In the genomic region with DNA sequence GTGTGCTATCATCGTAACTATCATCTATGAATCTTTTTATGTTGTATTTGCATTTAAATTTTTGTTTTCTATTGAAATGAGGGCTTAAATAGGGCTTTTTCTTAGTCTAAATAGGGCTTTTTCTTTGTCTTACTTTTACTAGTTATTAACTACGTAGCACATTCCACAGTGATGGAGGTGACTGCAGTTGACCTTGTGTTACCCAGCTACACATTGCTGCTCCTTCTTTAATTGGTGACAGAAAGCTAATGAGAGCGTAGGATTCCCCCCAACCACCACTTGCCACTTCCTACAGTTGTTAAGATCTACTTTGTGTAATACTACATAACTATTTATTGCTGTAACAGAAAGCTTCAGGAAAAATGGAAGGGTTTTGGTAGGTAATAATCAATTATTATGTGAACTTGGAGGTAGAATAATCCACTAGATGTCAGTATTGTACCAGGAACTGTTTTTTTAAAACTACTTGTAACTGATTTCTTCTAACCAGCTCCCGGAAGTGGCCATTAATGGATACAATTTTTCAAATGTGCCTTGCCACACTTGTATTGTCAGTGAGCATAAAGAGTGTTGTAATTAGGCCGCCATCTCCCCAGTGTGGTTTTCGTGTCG, we compare ENCODE assay signal across 9 cellular contexts. TPM values are rescaled to one million over a fixed set of nuclear protein-coding genes. Genes with fewer than 3 reads are reported as not detected.
DNase-seq lines count a peak whose midpoint lies in the region; ATAC-seq and TF ChIP-seq lines count a peak whose summit lies in the region.
"Had no signal": no experiment of that assay in that cellular context is flagged by ENCODE, and none has a peak within 500 bp of the region (broad histone marks: within the 10 kb centered on the region; RNA-seq: fewer than 3 reads in every experiment).

No MANE protein-coding gene starts in this region.

- H3K36me3 ChIP-seq in heart left ventricle = peaks cover 0 to 99% (median 91%) of the 10 kb centered on the region in 9 donors

- TF ChIP-seq CTCF in heart left ventricle (IDR thresholded peaks at IDR 0.05) (peak in 11 of 12 donors; percentile 33 to 61 (median 48)), osteocyte (IDR thresholded peaks at IDR 0.05) (peak; percentile 65)

- H3K36me3 Mint-ChIP-seq in osteocyte (ENCODE audit: unreplicated experiment) = peaks cover 38% of the 10 kb centered on the region

- peaks cover 10% of the 10 kb centered on the region for H3K4me1 Mint-ChIP-seq in osteocyte (ENCODE audit: unreplicated experiment)

- DNase-seq in heart left ventricle (no peak), Right ventricle myocardium superior (no peak), NOMO-1 treated with DMSO at 0.1 percent for 48 hours (lab: John Stamatoyannopoulos, UW; ENCODE audit: unreplicated experiment) (peak; percentile 59), epidermal melanocyte (ENCODE audit: insufficient read length, low spot score) (peak; percentile 44), osteocyte (ENCODE audit: extremely low spot score, unreplicated experiment) (no peak), head of caudate nucleus (no peak)
- no peak for DNase-seq in stimulated activated CD4-positive, alpha-beta T cell treated with anti-CD3 and anti-CD28 coated beads, Interleukin-1b, Interleukin-23, amount 100 ng/mL, for 48 hours

- H3K9me3 ChIP-seq in heart left ventricle = no peaks in the 10 kb centered on the region

- ATAC-seq in heart left ventricle (no peak), Right ventricle myocardium superior (ENCODE audit: poor library complexity) (no peak), HG03565 (IDR thresholded peaks at IDR 0.05; ENCODE audit: unreplicated experiment) (peak; percentile 56)

- peak overlapping the region; percentile 77 for H3K27ac Mint-ChIP-seq in osteocyte (ENCODE audit: unreplicated experiment)

- intact Hi-C loops in heart left ventricle (cut with DNase I) (no loop called here), Right ventricle myocardium superior (cut with DNase I) (no loop called here), head of caudate nucleus (cut with DNase I) (no loop called here)

- H3K4me3 Mint-ChIP-seq in osteocyte (ENCODE audit: unreplicated experiment) = no peak overlapping the region

- H3K27me3 Mint-ChIP-seq in osteocyte (ENCODE audit: unreplicated experiment) = no peaks in the 10 kb centered on the region

- H3K27me3 ChIP-seq in heart left ventricle = no peaks in the 10 kb centered on the region

- no peak overlapping the region for H3K4me3 ChIP-seq in heart left ventricle

- TF ChIP-seq POLR2A in heart left ventricle (IDR thresholded peaks at IDR 0.05) = no peak

- H3K27ac ChIP-seq in heart left ventricle = no peak overlapping the region

- WGBS in heart left ventricle, 4 donors = 77 to 80% (median 78%) methylated on average over 7 of the region's 7 CpGs

- H3K9me3 Mint-ChIP-seq in osteocyte (ENCODE audit: unreplicated experiment) = no peaks in the 10 kb centered on the region

- no peaks in the 10 kb centered on the region for H3K4me1 ChIP-seq in heart left ventricle

RNA-seq across cellular contexts. Expression of a gene that starts 18.0 kb away (rescaled TPM):
- 10 to 100 TPM; 23.5 to 42.2 (median 29.0) TPM for total RNA-seq in heart left ventricle
- 10 to 100 TPM in 1 of 2 donors, 1 to 10 TPM in 1; 9.5 to 23.9 TPM for polyA plus RNA-seq in heart left ventricle
- total RNA-seq in Right ventricle myocardium superior = 28.2 TPM
- total RNA-seq in osteocyte = 36.3 and 40.9 TPM in 2 replicates

RNA-seq across cellular contexts. Expression of a gene that starts 18.1 kb away (rescaled TPM):
- total RNA-seq in heart left ventricle = 1 to 10 TPM; 4.3 to 7.4 (median 5.8) TPM
- polyA plus RNA-seq in heart left ventricle = 10 to 100 TPM in 1 of 2 donors, 1 to 10 TPM in 1; 6.1 to 11.5 TPM
- 4.7 TPM for total RNA-seq in Right ventricle myocardium superior
- total RNA-seq in osteocyte = 5.8 and 7.0 TPM in 2 replicates

RNA-seq across cellular contexts. Expression of a gene that starts 36.0 kb away (rescaled TPM):
- total RNA-seq in heart left ventricle (not detected), Right ventricle myocardium superior (not detected), osteocyte (not detected in 2 replicates)
- not detected for polyA plus RNA-seq in heart left ventricle
- total RNA-seq: Daoy had no signal

Comparison
In these comparisons a context has a peak if more than half of its experiments do, and no peak if none do; other contexts are left out.
1. DNase-seq: peak in NOMO-1 treated with DMSO at 0.1 percent for 48 hours (single experiment) and epidermal melanocyte (single experiment); none in heart left ventricle (0 of 5), Right ventricle myocardium superior (single experiment), osteocyte (single experiment), stimulated activated CD4-positive, alpha-beta T cell treated with anti-CD3 and anti-CD28 coated beads, Interleukin-1b, Interleukin-23, amount 100 ng/mL, for 48 hours (single experiment) and head of caudate nucleus (0 of 42).